8 cellular contexts compared by ENCODE assay signal in the genomic region with DNA sequence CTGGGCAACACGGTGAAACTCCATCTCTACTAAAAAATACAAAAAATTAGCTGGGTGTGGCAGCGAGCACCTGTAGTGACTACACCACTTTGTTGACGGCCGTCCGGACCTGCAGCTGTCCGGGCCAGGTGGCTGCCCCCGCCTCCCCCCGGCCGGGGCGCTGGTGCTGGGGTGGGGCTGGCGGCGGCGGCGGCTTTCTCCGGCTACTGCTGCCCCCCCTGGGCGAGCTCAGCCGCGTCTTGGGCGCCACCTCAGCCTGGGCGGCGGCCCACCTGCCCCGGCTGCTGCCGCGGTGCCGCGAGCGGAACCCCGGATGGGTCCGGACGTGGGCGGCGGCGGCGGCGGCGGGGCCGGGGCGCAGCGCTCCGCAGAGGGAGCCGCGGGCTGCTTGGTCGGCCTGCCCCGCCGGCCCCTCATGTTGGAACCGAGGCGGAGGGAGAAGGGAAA. TPM values are rescaled to one million over a fixed set of nuclear protein-coding genes. Genes with fewer than 3 reads are reported as not detected.
DNase-seq lines count a peak whose midpoint lies in the region; ATAC-seq and TF ChIP-seq lines count a peak whose summit lies in the region.
"Not testable (repeated sequence)": the region's sequence is repeated elsewhere in the genome, so short reads cannot be mapped to it uniquely, and the experiment has no call there.

No MANE protein-coding gene starts in this region.

- peaks cover 12% of the 10 kb centered on the region for H3K4me1 Mint-ChIP-seq in T-helper 1 cell treated with Interleukin-12 subunit alpha and Interleukin-12 subunit beta and Interleukin-4 antibody, amounts not matched to agents 30 μg/mL and 1 μg/mL, for 36 hours (ENCODE audit: low read depth)
- not testable (repeated sequence) for H3K4me1 Mint-ChIP-seq in brain; type B pancreatic cell (ENCODE audit: unreplicated experiment)

- intact Hi-C loops in posterior cingulate gyrus (cut with DNase I), result not testable (repeated sequence)

- not testable (repeated sequence) for H3K36me3 ChIP-seq in hepatocyte (replicated peaks; ENCODE audit: insufficient read depth, low read depth)

- WGBS in hepatocyte (ENCODE audit: low lambda C conversion rate, missing lambda C conversion rate), result 2% methylated on average over 15 of the region's 47 CpGs

- H3K9me2 ChIP-seq in hepatocyte (replicated peaks; ENCODE audit: insufficient read depth), result not testable (repeated sequence)

- peaks cover 10% of the 10 kb centered on the region for H3K79me2 ChIP-seq in hepatocyte

- peak overlapping the region; percentile 92 for H3K27ac ChIP-seq in hepatocyte

- H3K4me3 Mint-ChIP-seq in T-helper 1 cell treated with Interleukin-12 subunit alpha and Interleukin-12 subunit beta and Interleukin-4 antibody, amounts not matched to agents 30 μg/mL and 1 μg/mL, for 36 hours, result peak overlapping the region; percentile 85
- peak overlapping the region; percentile 88 to 91 (median 89) for H3K4me3 Mint-ChIP-seq in brain
- peak overlapping the region; percentile 90 for H3K4me3 Mint-ChIP-seq in type B pancreatic cell

- not testable (repeated sequence) for H3K36me3 Mint-ChIP-seq in T-helper 1 cell treated with Interleukin-12 subunit alpha and Interleukin-12 subunit beta and Interleukin-4 antibody, amounts not matched to agents 30 μg/mL and 1 μg/mL, for 36 hours (ENCODE audit: low read depth); brain; type B pancreatic cell

- not testable (repeated sequence) for H4K20me1 ChIP-seq in hepatocyte (ENCODE audit: insufficient read depth, poor library complexity, severe bottlenecking)

- not testable (repeated sequence) for H3K9me3 Mint-ChIP-seq in T-helper 1 cell treated with Interleukin-12 subunit alpha and Interleukin-12 subunit beta and Interleukin-4 antibody, amounts not matched to agents 30 μg/mL and 1 μg/mL, for 36 hours; brain; type B pancreatic cell

- ATAC-seq in GM18502 (IDR thresholded peaks at IDR 0.05; ENCODE audit: poor library complexity, unreplicated experiment) (peak; percentile 51), HG02610 (IDR thresholded peaks at IDR 0.05; ENCODE audit: unreplicated experiment) (peak; percentile 47)

- DNase-seq in LHCN-M2 (ENCODE audit: low read depth) (peak; percentile 24), hepatocyte (ENCODE audit: low spot score) (peak; percentile 61), posterior cingulate gyrus (peak in 7 of 10 donors; percentile 14 to 89 (median 57))
- not testable (repeated sequence) for DNase-seq in type B pancreatic cell (ENCODE audit: extremely low spot score, unreplicated experiment)

- not testable (repeated sequence) for H3K4me1 ChIP-seq in hepatocyte (ENCODE audit: insufficient read depth)

- not testable (repeated sequence) for H3K27me3 ChIP-seq in hepatocyte

- peak overlapping the region; percentile 76 for H3K4me3 ChIP-seq in hepatocyte

- peak overlapping the region; percentile 89 for H3K27ac Mint-ChIP-seq in T-helper 1 cell treated with Interleukin-12 subunit alpha and Interleukin-12 subunit beta and Interleukin-4 antibody, amounts not matched to agents 30 μg/mL and 1 μg/mL, for 36 hours
- peak overlapping the region; percentile 82 to 95 (median 93) for H3K27ac Mint-ChIP-seq in brain
- H3K27ac Mint-ChIP-seq in type B pancreatic cell, result not testable (repeated sequence)

- not testable (repeated sequence) for H3K9me3 ChIP-seq in hepatocyte (ENCODE audit: low read depth)

- H3K27me3 Mint-ChIP-seq in T-helper 1 cell treated with Interleukin-12 subunit alpha and Interleukin-12 subunit beta and Interleukin-4 antibody, amounts not matched to agents 30 μg/mL and 1 μg/mL, for 36 hours (ENCODE audit: low read depth); brain; type B pancreatic cell: not testable (repeated sequence)

- H3K4me2 ChIP-seq in hepatocyte, result peak overlapping the region; percentile 78

- peak overlapping the region; percentile 61 for H2AFZ ChIP-seq in hepatocyte

- not testable (repeated sequence) for TF ChIP-seq CTCF in brain (conservative IDR thresholded peaks at IDR 0.05); hepatocyte (IDR thresholded peaks at IDR 0.05; ENCODE audit: poor library complexity); type B pancreatic cell (conservative IDR thresholded peaks at IDR 0.05)

RNA-seq across cellular contexts. Expression of a gene that starts 0.4 kb away (rescaled TPM):
- total RNA-seq in LHCN-M2 (2014; rRNA removed) (2.8 and 3.8 TPM in 2 replicates), hepatocyte (7.2 and 9.0 TPM in 2 replicates), type B pancreatic cell (ENCODE audit: low replicate concordance) (9.7 and 21.1 TPM in 2 replicates)
- polyA plus RNA-seq in LHCN-M2 (2012), result 2.6 TPM
- polyA plus RNA-seq in brain (ENCODE audit: insufficient read depth, low read depth, low replicate concordance) (2.7 TPM), hepatocyte (4.3 and 8.4 TPM in 2 replicates)
